Comparison of ENCODE assay signal across 11 cellular contexts in the genomic region with DNA sequence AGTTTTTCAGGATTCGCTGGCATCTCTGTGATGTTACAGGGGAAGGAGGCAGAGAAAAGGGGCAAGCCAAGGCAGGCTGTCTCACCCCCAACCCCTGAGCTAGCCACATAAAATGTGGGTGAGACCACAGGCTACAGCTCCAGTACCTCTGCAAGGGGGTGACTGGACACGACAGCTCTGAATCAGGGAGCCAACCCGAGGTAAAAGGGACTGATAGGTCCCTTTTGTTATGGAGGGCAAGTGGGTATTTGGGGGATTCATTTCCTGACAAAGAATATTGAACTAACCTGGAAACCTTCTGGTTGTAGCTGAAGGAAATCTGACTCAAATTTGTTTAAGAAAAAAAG.
DNase-seq lines count a peak whose midpoint lies in the region; ATAC-seq and TF ChIP-seq lines count a peak whose summit lies in the region.
"Had no signal": no experiment of that assay in that cellular context is flagged by ENCODE, and none has a peak within 500 bp of the region (broad histone marks: within the 10 kb centered on the region; RNA-seq: fewer than 3 reads in every experiment).

No MANE protein-coding gene starts in this region.

- DNase-seq in activated CD4-positive, alpha-beta T cell treated with anti-CD3 and anti-CD28 coated beads for 36 hours, result no peak
- no peak for DNase-seq in activated CD4-positive, alpha-beta T cell treated with anti-CD3 and anti-CD28 coated beads for 1 hour
- DNase-seq in RWPE2 (ENCODE audit: low spot score), result no peak
- DNase-seq in esophagus muscularis mucosa (ENCODE audit: extremely low spot score), result no peak
- no peak for DNase-seq in stimulated activated effector memory CD8-positive, alpha-beta T cell treated with anti-CD3 and anti-CD28 coated beads, Interleukin-12 subunit alpha, Interleukin-12 subunit beta, amount 100 ng/mL, for 72 hours (ENCODE audit: low spot score in 2 of 2)
- no peak for DNase-seq in left lung
- no peak for DNase-seq in NCI-H128 (lab: John Stamatoyannopoulos, UW; ENCODE audit: unreplicated experiment)
- no peak for DNase-seq in AG20443 (ENCODE audit: low spot score)
- DNase-seq: activated CD8-positive, alpha-beta memory T cell treated with anti-CD3 and anti-CD28 coated beads, Interleukin-2, amount 50 U/mL, for 4 hours; caudate nucleus had no signal

- H3K4me1 ChIP-seq in RWPE2 (ENCODE audit: insufficient read depth, poor library complexity, severe bottlenecking) (peaks cover 54% of the 10 kb centered on the region), esophagus muscularis mucosa (peaks cover 36 to 68% (median 51%) of the 10 kb centered on the region in 4 donors), left lung (peaks cover 21 to 73% of the 10 kb centered on the region in 2 donors)

- TF ChIP-seq CTCF in RWPE2 (IDR thresholded peaks at IDR 0.05; ENCODE audit: poor library complexity, severe bottlenecking), result no peak
- no peak for TF ChIP-seq CTCF in esophagus muscularis mucosa (IDR thresholded peaks at IDR 0.05)
- no peak for TF ChIP-seq CTCF in left lung (IDR thresholded peaks at IDR 0.05)

- H3K4me1 Mint-ChIP-seq in activated CD4-positive, alpha-beta T cell treated with anti-CD3 and anti-CD28 coated beads for 36 hours, result peaks cover 79% of the 10 kb centered on the region
- peaks cover 53% of the 10 kb centered on the region for H3K4me1 Mint-ChIP-seq in stimulated activated effector memory CD8-positive, alpha-beta T cell treated with anti-CD3 and anti-CD28 coated beads, Interleukin-12 subunit alpha, Interleukin-12 subunit beta, amount 100 ng/mL, for 72 hours

- no peak for ATAC-seq in activated CD4-positive, alpha-beta T cell treated with anti-CD3 and anti-CD28 coated beads for 36 hours
- ATAC-seq in RWPE2 (ENCODE audit: low read depth), result peak; percentile 88; the same call in 1 of the 3 replicates
- no peak for ATAC-seq in stimulated activated effector memory CD8-positive, alpha-beta T cell treated with anti-CD3 and anti-CD28 coated beads, Interleukin-12 subunit alpha, Interleukin-12 subunit beta, amount 100 ng/mL, for 72 hours
- no peak for ATAC-seq in left lung
- ATAC-seq: left lobe of liver had no signal

- WGBS in esophagus muscularis mucosa, result 74% methylated on average over 3 of the region's 3 CpGs

- no peak overlapping the region for H3K4me3 ChIP-seq in RWPE2 (ENCODE audit: severe bottlenecking)
- H3K4me3 ChIP-seq in esophagus muscularis mucosa, result no peak overlapping the region
- no peak overlapping the region for H3K4me3 ChIP-seq in left lung

- no peaks in the 10 kb centered on the region for H3K27me3 Mint-ChIP-seq in activated CD4-positive, alpha-beta T cell treated with anti-CD3 and anti-CD28 coated beads for 36 hours

- no peak for TF ChIP-seq POLR2A in esophagus muscularis mucosa (IDR thresholded peaks at IDR 0.05; ENCODE audit: low read depth)

- H3K27ac ChIP-seq in RWPE2 (ENCODE audit: poor library complexity, severe bottlenecking), result peak overlapping the region; percentile 92
- peak overlapping the region; percentile 48 to 67 (median 56) for H3K27ac ChIP-seq in esophagus muscularis mucosa (replicated peaks in 1 of 4)
- peak overlapping the region in 1 of 2 donors; percentile 72 for H3K27ac ChIP-seq in left lung

- TF ChIP-seq EP300 in esophagus muscularis mucosa (IDR thresholded peaks at IDR 0.05), result no peak

- H3K27ac Mint-ChIP-seq in activated CD4-positive, alpha-beta T cell treated with anti-CD3 and anti-CD28 coated beads for 36 hours, result peak overlapping the region; percentile 56
- peak overlapping the region; percentile 80 for H3K27ac Mint-ChIP-seq in stimulated activated effector memory CD8-positive, alpha-beta T cell treated with anti-CD3 and anti-CD28 coated beads, Interleukin-12 subunit alpha, Interleukin-12 subunit beta, amount 100 ng/mL, for 72 hours

- POLR2A ChIA-PET in activated CD4-positive, alpha-beta T cell treated with anti-CD3 and anti-CD28 coated beads for 36 hours (lab: Charles Lee), result no interaction called here

- H3K27me3 ChIP-seq in RWPE2 (ENCODE audit: insufficient read depth, poor library complexity, severe bottlenecking) (no peaks in the 10 kb centered on the region), esophagus muscularis mucosa (no peaks in the 10 kb centered on the region), left lung (no peaks in the 10 kb centered on the region)

- CTCF ChIA-PET in activated CD4-positive, alpha-beta T cell treated with anti-CD3 and anti-CD28 coated beads for 36 hours (lab: Charles Lee), result interaction anchor here (0.9 to 2.6 kb wide), 4 partner anchors 9 to 111 kb away, joined by 3 to 8 read pairs (median 6); no protein-coding TSS in a partner anchor

- intact Hi-C loops in activated CD4-positive, alpha-beta T cell treated with anti-CD3 and anti-CD28 coated beads for 36 hours (cut with DNase I, micrococcal nuclease), result no loop called here
- intact Hi-C loops in esophagus muscularis mucosa (cut with DNase I) (no loop called here), left lung (cut with DNase I) (no loop called here)

- peaks cover 75% of the 10 kb centered on the region for H3K36me3 Mint-ChIP-seq in activated CD4-positive, alpha-beta T cell treated with anti-CD3 and anti-CD28 coated beads for 36 hours (ENCODE audit: low read depth)
- peaks cover 100% of the 10 kb centered on the region for H3K36me3 Mint-ChIP-seq in stimulated activated effector memory CD8-positive, alpha-beta T cell treated with anti-CD3 and anti-CD28 coated beads, Interleukin-12 subunit alpha, Interleukin-12 subunit beta, amount 100 ng/mL, for 72 hours

- H3K36me3 ChIP-seq in RWPE2 (ENCODE audit: low read depth), result peaks cover 59% of the 10 kb centered on the region
- H3K36me3 ChIP-seq in esophagus muscularis mucosa, result peaks cover 7 to 31% (median 18%) of the 10 kb centered on the region in 4 donors
- peaks cover 0 to 28% of the 10 kb centered on the region in 2 donors for H3K36me3 ChIP-seq in left lung

- H3K9me3 ChIP-seq in RWPE2 (ENCODE audit: severe bottlenecking) (no peaks in the 10 kb centered on the region), esophagus muscularis mucosa (no peaks in the 10 kb centered on the region), left lung (no peaks in the 10 kb centered on the region)

- H3K9me3 Mint-ChIP-seq in activated CD4-positive, alpha-beta T cell treated with anti-CD3 and anti-CD28 coated beads for 36 hours (ENCODE audit: low read depth), result peaks cover 4% of the 10 kb centered on the region
- H3K9me3 Mint-ChIP-seq in stimulated activated effector memory CD8-positive, alpha-beta T cell treated with anti-CD3 and anti-CD28 coated beads, Interleukin-12 subunit alpha, Interleukin-12 subunit beta, amount 100 ng/mL, for 72 hours, result no peaks in the 10 kb centered on the region

- H3K4me3 Mint-ChIP-seq in activated CD4-positive, alpha-beta T cell treated with anti-CD3 and anti-CD28 coated beads for 36 hours, result no peak overlapping the region
- no peak overlapping the region for H3K4me3 Mint-ChIP-seq in stimulated activated effector memory CD8-positive, alpha-beta T cell treated with anti-CD3 and anti-CD28 coated beads, Interleukin-12 subunit alpha, Interleukin-12 subunit beta, amount 100 ng/mL, for 72 hours
